Comparison of ENCODE assay signal across 8 cellular contexts in the genomic region with DNA sequence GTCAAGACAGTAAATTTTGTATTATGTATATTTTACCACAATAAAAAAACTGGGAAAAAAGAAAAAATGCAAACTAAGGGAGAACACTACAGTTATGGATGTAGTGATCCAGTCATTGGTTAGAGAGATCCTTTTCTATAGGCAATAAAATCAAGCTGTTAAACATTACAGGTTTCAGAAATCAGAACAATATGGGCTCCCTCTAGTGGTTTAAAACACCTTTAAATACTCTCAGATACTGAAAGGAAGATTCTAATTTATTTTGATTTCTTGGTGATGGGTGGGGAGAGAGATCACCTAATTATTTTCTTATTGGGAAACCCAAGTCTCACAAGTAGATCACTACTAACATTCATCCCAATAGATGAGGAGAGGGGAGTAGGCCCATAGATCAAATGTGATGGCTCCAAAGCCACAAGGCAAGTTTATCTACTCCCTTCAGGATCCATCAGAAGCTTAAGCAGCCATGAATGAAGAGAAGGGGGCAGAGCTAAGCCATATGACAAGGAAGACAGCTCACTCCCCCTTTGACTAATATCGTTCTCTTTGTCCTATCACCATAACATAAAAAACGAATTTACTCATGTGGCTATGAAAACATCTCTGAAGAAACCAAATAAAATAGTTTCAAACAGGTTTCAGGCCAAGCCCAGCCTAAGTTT.
DNase-seq lines count a peak whose midpoint lies in the region; ATAC-seq and TF ChIP-seq lines count a peak whose summit lies in the region.

No MANE protein-coding gene starts in this region.

- ATAC-seq in GM19397 (IDR thresholded peaks at IDR 0.05; ENCODE audit: unreplicated experiment) (no peak), HG02852 (IDR thresholded peaks at IDR 0.05; ENCODE audit: unreplicated experiment) (no peak)

- no peak overlapping the region for H3K56ac ChIP-seq in mesendoderm (ENCODE audit: low read length)

- BruUV-seq in mammary epithelial cell (replicated peaks; lab: Mats Ljungman, UMichigan) = no TSS peak

- H3K18ac ChIP-seq in mesendoderm (ENCODE audit: low read length) = no peak overlapping the region

- H3K79me2 ChIP-seq in mammary epithelial cell (ENCODE audit: insufficient read depth, low read length) (no peaks in the 10 kb centered on the region), mesendoderm (ENCODE audit: control insufficient read depth, insufficient read depth, low read length) (no peaks in the 10 kb centered on the region)

- no peak overlapping the region for H2BK15ac ChIP-seq in mesendoderm (replicated peaks; ENCODE audit: low read depth)

- no peak overlapping the region for H3K4ac ChIP-seq in mesendoderm (ENCODE audit: low read depth, low read length)

- 32% methylated on average over 2 of the region's 2 CpGs for WGBS in mammary epithelial cell (ENCODE audit: low coverage, missing lambda C conversion rate)
- no CpG with 5 or more reads among the region's 2 CpGs for WGBS in mesendoderm (ENCODE audit: extremely low coverage, insufficient coverage, low lambda C conversion rate)

- H4K5ac ChIP-seq in mesendoderm (ENCODE audit: low read length) = no peak overlapping the region

- no peaks in the 10 kb centered on the region for H4K20me1 ChIP-seq in mammary epithelial cell (ENCODE audit: insufficient read depth, low read length)

- no peak overlapping the region for H3K23ac ChIP-seq in mesendoderm (ENCODE audit: low read length)

- H3K4me3 ChIP-seq in mammary epithelial cell (replicated peaks in 1 of 3; ENCODE audit: insufficient read depth in 1 of 3, low read depth in 2 of 3, low read length in 3 of 3) (no peak overlapping the region), mesendoderm (ENCODE audit: low read length) (no peak overlapping the region)

- H3K4me1 ChIP-seq in mammary epithelial cell (ENCODE audit: insufficient read depth, low read length) (peaks cover 3% of the 10 kb centered on the region), mesendoderm (ENCODE audit: control insufficient read depth, low read depth, low read length) (no peaks in the 10 kb centered on the region)

- TF ChIP-seq CTCF in mammary epithelial cell (conservative IDR thresholded peaks at IDR 0.05 in 1 of 2, IDR thresholded peaks at IDR 0.05 in 1 of 2; ENCODE audit: extremely low read depth in 1 of 2, insufficient read depth in 1 of 2, low read depth in 1 of 2, low read length in 2 of 2) = peak; percentile 45 to 48

- intact Hi-C loops in mammary epithelial cell (cut with micrococcal nuclease) = loop anchor here (1.0 to 10.0 kb wide), 5 partner anchors 126 to 538 kb away; a partner anchor contains a TSS

- no peak overlapping the region for H4K8ac ChIP-seq in mesendoderm (ENCODE audit: low read depth, low read length)

- DNase-seq in NCI-H510A treated with DMSO at 0.1 percent for 48 hours (lab: John Stamatoyannopoulos, UW) = peak; percentile 22
- no peak for DNase-seq in NCI-H510A (lab: John Stamatoyannopoulos, UW)
- DNase-seq in NCI-H526 treated with DMSO at 0.1 percent for 48 hours (lab: John Stamatoyannopoulos, UW) = peak; percentile 54
- no peak for DNase-seq in mammary epithelial cell
- DNase-seq in mesendoderm = peak; percentile 34
- DNase-seq in AG20443 (ENCODE audit: low spot score) = no peak

- CTCF ChIA-PET in mammary epithelial cell (lab: Charles Lee; ENCODE audit: low non-redundant PET) = interaction anchor here (0.6 to 0.8 kb wide), 5 partner anchors 29 to 339 kb away, joined by 4 to 8 read pairs (median 4); no protein-coding TSS in a partner anchor

- H2BK120ac ChIP-seq in mesendoderm (ENCODE audit: low read depth, low read length) = no peak overlapping the region

- no peaks in the 10 kb centered on the region for H3K36me3 ChIP-seq in mammary epithelial cell (ENCODE audit: insufficient read depth, low read length)
- H3K36me3 ChIP-seq in mesendoderm (ENCODE audit: control insufficient read depth, insufficient read depth, low read length) = no peaks in the 10 kb centered on the region

- dilution Hi-C loops in mammary epithelial cell (cut with HindIII; ENCODE audit: low sequenced_read_pairs) = no loop called here

- no peaks in the 10 kb centered on the region for H3K9me3 ChIP-seq in mammary epithelial cell (replicated peaks; ENCODE audit: insufficient read depth, low read length)

- H3K27ac ChIP-seq in mammary epithelial cell (ENCODE audit: insufficient read depth, low read depth, low read length) = no peak overlapping the region
- no peak overlapping the region for H3K27ac ChIP-seq in mesendoderm (ENCODE audit: low read depth, low read length)

- no peak overlapping the region for H2AFZ ChIP-seq in mammary epithelial cell (ENCODE audit: low read depth, low read length)

- H3K9ac ChIP-seq in mammary epithelial cell (ENCODE audit: insufficient read depth, low read length) = no peak overlapping the region
- H3K9ac ChIP-seq in mesendoderm (ENCODE audit: low read length) = no peak overlapping the region

- H3K4me2 ChIP-seq in mammary epithelial cell (ENCODE audit: insufficient read depth, low read depth, low read length) (no peak overlapping the region), mesendoderm (ENCODE audit: low read length) (no peak overlapping the region)

- H3K27me3 ChIP-seq in mammary epithelial cell (ENCODE audit: insufficient read depth, low read length) = no peaks in the 10 kb centered on the region
- H3K27me3 ChIP-seq in mesendoderm (ENCODE audit: insufficient read depth, low read length, poor library complexity) = no peaks in the 10 kb centered on the region

- in situ Hi-C loops in mammary epithelial cell (cut with MboI; ENCODE audit: low sequenced_read_pairs in 2 of 2) = loop anchor here in 1 of 2 donors (25.0 kb wide), 1 partner anchor 541 kb away; no protein-coding TSS in a partner anchor

- H3K79me1 ChIP-seq in mesendoderm (ENCODE audit: low read length) = no peaks in the 10 kb centered on the region

- H2BK5ac ChIP-seq in mesendoderm (ENCODE audit: low read length) = no peak overlapping the region

- no peak overlapping the region for H2AK5ac ChIP-seq in mesendoderm (ENCODE audit: low read length)

Comparison
In these comparisons a context has a peak if more than half of its experiments do, and no peak if none do; other contexts are left out.
1. DNase-seq: peak in NCI-H510A treated with DMSO at 0.1 percent for 48 hours (single experiment), NCI-H526 treated with DMSO at 0.1 percent for 48 hours (single experiment) and mesendoderm (single experiment); none in NCI-H510A (single experiment), mammary epithelial cell (single experiment) and AG20443 (single experiment).